Comparison of ENCODE assay signal across 21 cellular contexts in genomic region chr18:75047240-75047639, GRCh38.
"Had no signal": no experiment of that assay in that cellular context is flagged by ENCODE, and none has a peak within 500 bp of the region (broad histone marks: within the 10 kb centered on the region; RNA-seq: fewer than 3 reads in every experiment).

No MANE protein-coding gene starts in this region.

- ATAC-seq: naive thymus-derived CD8-positive, alpha-beta T cell; right lobe of liver; stimulated activated effector memory CD8-positive, alpha-beta T cell treated with anti-CD3 and anti-CD28 coated beads, Interleukin-12 subunit alpha, Interleukin-12 subunit beta, amount 100 ng/mL, for 72 hours had no signal

- H3K4me1 Mint-ChIP-seq: activated CD4-positive, alpha-beta T cell treated with anti-CD3 and anti-CD28 coated beads, Interleukin-2, amount 10 ng/mL, durations not matched to agents 24 days and 14 days; activated naive CD4-positive, alpha-beta T cell treated with anti-CD3 and anti-CD28 coated beads, Interleukin-2, amount 10 ng/mL, durations not matched to agents 7 days and 5 days; central memory CD8-positive, alpha-beta T cell; naive thymus-derived CD8-positive, alpha-beta T cell; stimulated activated effector memory CD8-positive, alpha-beta T cell treated with anti-CD3 and anti-CD28 coated beads, Interleukin-12 subunit alpha, Interleukin-12 subunit beta, amount 100 ng/mL, for 72 hours had no signal

- DNase-seq: activated CD4-positive, alpha-beta memory T cell treated with anti-CD3 and anti-CD28 coated beads for 36 hours; activated CD4-positive, alpha-beta T cell treated with anti-CD3 and anti-CD28 coated beads, Interleukin-2, amount 10 ng/mL, durations not matched to agents 24 days and 14 days; activated CD4-positive, CD25-positive, alpha-beta regulatory T cell treated with anti-CD3 and anti-CD28 coated beads, Interleukin-2, amount 50 U/mL, for 72 hours; activated CD8-positive, alpha-beta memory T cell treated with anti-CD3 and anti-CD28 coated beads, Interleukin-2, amount 50 U/mL, for 48 hours; activated gamma-delta T cell; activated naive CD4-positive, alpha-beta T cell treated with anti-CD3 and anti-CD28 coated beads, Interleukin-2, amount 10 ng/mL, durations not matched to agents 7 days and 5 days; activated T-cell treated with anti-CD3 and anti-CD28 coated beads, Interleukin-2, amount 50 U/mL, for 24 hours; amniotic stem cell; effector CD8-positive, alpha-beta T cell; esophagus squamous epithelium; islet precursor cell; naive thymus-derived CD8-positive, alpha-beta T cell; right lobe of liver; stimulated activated CD4-positive, alpha-beta T cell treated with anti-CD3 and anti-CD28 coated beads, Interleukin-12 subunit alpha, Interleukin-12 subunit beta, amount 100 ng/mL, for 4 hours; stimulated activated CD4-positive, alpha-beta T cell treated with anti-CD3 and anti-CD28 coated beads, Interleukin-4, amount 100 ng/mL, for 1 hour; T-helper 2 cell; trophoblast cell had no signal

- H3K27ac Mint-ChIP-seq: activated CD4-positive, alpha-beta memory T cell treated with anti-CD3 and anti-CD28 coated beads for 36 hours; activated CD4-positive, alpha-beta T cell treated with anti-CD3 and anti-CD28 coated beads, Interleukin-2, amount 10 ng/mL, durations not matched to agents 24 days and 14 days; activated naive CD4-positive, alpha-beta T cell treated with anti-CD3 and anti-CD28 coated beads, Interleukin-2, amount 10 ng/mL, durations not matched to agents 7 days and 5 days; activated T-cell treated with anti-CD3 and anti-CD28 coated beads, Interleukin-2, amount 50 U/mL, for 24 hours; dendritic cell treated with granulocyte-macrophage colony-stimulating factor and Interleukin-4, amounts not matched to agents 40 ng/mL and 50 ng/mL, for 4 days; stimulated activated effector memory CD8-positive, alpha-beta T cell treated with anti-CD3 and anti-CD28 coated beads, Interleukin-12 subunit alpha, Interleukin-12 subunit beta, amount 100 ng/mL, for 72 hours; stimulated activated naive CD8-positive, alpha-beta T cell treated with anti-CD3 and anti-CD28 coated beads, Interleukin-15, Interleukin-2, amounts not matched to agents 100 ng/mL and 50 ng/mL, for 24 hours had no signal

- H3K4me3 Mint-ChIP-seq: activated CD4-positive, alpha-beta memory T cell treated with anti-CD3 and anti-CD28 coated beads for 36 hours; activated CD4-positive, alpha-beta T cell treated with anti-CD3 and anti-CD28 coated beads, Interleukin-2, amount 10 ng/mL, durations not matched to agents 24 days and 14 days; activated naive CD4-positive, alpha-beta T cell treated with anti-CD3 and anti-CD28 coated beads, Interleukin-2, amount 10 ng/mL, durations not matched to agents 7 days and 5 days; activated T-cell treated with anti-CD3 and anti-CD28 coated beads, Interleukin-2, amount 50 U/mL, for 24 hours; central memory CD8-positive, alpha-beta T cell; dendritic cell treated with granulocyte-macrophage colony-stimulating factor and Interleukin-4, amounts not matched to agents 40 ng/mL and 50 ng/mL, for 4 days; naive thymus-derived CD8-positive, alpha-beta T cell; stimulated activated effector memory CD8-positive, alpha-beta T cell treated with anti-CD3 and anti-CD28 coated beads, Interleukin-12 subunit alpha, Interleukin-12 subunit beta, amount 100 ng/mL, for 72 hours; stimulated activated naive CD8-positive, alpha-beta T cell treated with anti-CD3 and anti-CD28 coated beads, Interleukin-15, Interleukin-2, amounts not matched to agents 100 ng/mL and 50 ng/mL, for 24 hours had no signal

- H3K36me3 Mint-ChIP-seq: activated CD4-positive, alpha-beta memory T cell treated with anti-CD3 and anti-CD28 coated beads for 36 hours; stimulated activated effector memory CD8-positive, alpha-beta T cell treated with anti-CD3 and anti-CD28 coated beads, Interleukin-12 subunit alpha, Interleukin-12 subunit beta, amount 100 ng/mL, for 72 hours had no signal

- H3K27me3 Mint-ChIP-seq: activated CD4-positive, alpha-beta memory T cell treated with anti-CD3 and anti-CD28 coated beads for 36 hours; activated CD4-positive, alpha-beta T cell treated with anti-CD3 and anti-CD28 coated beads, Interleukin-2, amount 10 ng/mL, durations not matched to agents 24 days and 14 days; activated naive CD4-positive, alpha-beta T cell treated with anti-CD3 and anti-CD28 coated beads, Interleukin-2, amount 10 ng/mL, durations not matched to agents 7 days and 5 days; activated T-cell treated with anti-CD3 and anti-CD28 coated beads, Interleukin-2, amount 50 U/mL, for 24 hours; central memory CD8-positive, alpha-beta T cell; dendritic cell treated with granulocyte-macrophage colony-stimulating factor and Interleukin-4, amounts not matched to agents 40 ng/mL and 50 ng/mL, for 4 days; naive thymus-derived CD8-positive, alpha-beta T cell; stimulated activated naive CD8-positive, alpha-beta T cell treated with anti-CD3 and anti-CD28 coated beads, Interleukin-15, Interleukin-2, amounts not matched to agents 100 ng/mL and 50 ng/mL, for 24 hours had no signal

- H3K9me3 Mint-ChIP-seq: activated CD4-positive, alpha-beta memory T cell treated with anti-CD3 and anti-CD28 coated beads for 36 hours; activated CD4-positive, alpha-beta T cell treated with anti-CD3 and anti-CD28 coated beads, Interleukin-2, amount 10 ng/mL, durations not matched to agents 24 days and 14 days; activated naive CD4-positive, alpha-beta T cell treated with anti-CD3 and anti-CD28 coated beads, Interleukin-2, amount 10 ng/mL, durations not matched to agents 7 days and 5 days; activated T-cell treated with anti-CD3 and anti-CD28 coated beads, Interleukin-2, amount 50 U/mL, for 24 hours; central memory CD8-positive, alpha-beta T cell; dendritic cell treated with granulocyte-macrophage colony-stimulating factor and Interleukin-4, amounts not matched to agents 40 ng/mL and 50 ng/mL, for 4 days; naive thymus-derived CD8-positive, alpha-beta T cell; stimulated activated effector memory CD8-positive, alpha-beta T cell treated with anti-CD3 and anti-CD28 coated beads, Interleukin-12 subunit alpha, Interleukin-12 subunit beta, amount 100 ng/mL, for 72 hours; stimulated activated naive CD8-positive, alpha-beta T cell treated with anti-CD3 and anti-CD28 coated beads, Interleukin-15, Interleukin-2, amounts not matched to agents 100 ng/mL and 50 ng/mL, for 24 hours had no signal
